ENCODE assay signal across 1 cellular context in genomic region chr22:36977947-36978660, GRCh38.
A peak's percentile ranks its signal among the peaks of the same experiment; 100 is the strongest.
TF ChIP-seq lines count a peak whose summit lies in the region.

No MANE protein-coding gene starts in this region.

TF ChIP-seq in HEK293, 187 proteins besides CTCF, POLR2A, EP300 and RAD21 (continued from another document):
- TF ChIP-seq ZNF335 (tag by site-specific recombination; conservative IDR thresholded peaks at IDR 0.05) = peak; percentile 72
- no peak for TF ChIP-seq KLF10 (tag by site-specific recombination; IDR thresholded peaks at IDR 0.05)
- TF ChIP-seq PRDM10 (tag by site-specific recombination; IDR thresholded peaks at IDR 0.05) = peak; percentile 27
- peak; percentile 98; the same call in 1 of the 2 replicates for TF ChIP-seq ZNF610 (tag by site-specific recombination; IDR thresholded peaks at IDR 0.05; ENCODE audit: borderline replicate concordance)
- TF ChIP-seq KLF8 (tag by site-specific recombination; IDR thresholded peaks at IDR 0.05) = peak; percentile 73
- TF ChIP-seq ZFP69B (tag by site-specific recombination; IDR thresholded peaks at IDR 0.05) = peak; percentile 53; the same call in 1 of the 2 replicates
- no peak for TF ChIP-seq ZNF837 (tag by site-specific recombination; IDR thresholded peaks at IDR 0.05)
- peak; percentile 40; the same call in 1 of the 2 replicates for TF ChIP-seq KLF17 (tag by site-specific recombination; IDR thresholded peaks at IDR 0.05)
- TF ChIP-seq ZNF645 (tag by site-specific recombination; IDR thresholded peaks at IDR 0.05) = no peak
- TF ChIP-seq ELK4 (IDR thresholded peaks at IDR 0.05; ENCODE audit: borderline replicate concordance, low read depth, low read length) = peak; percentile 78
- TF ChIP-seq ZNF518A (tag by site-specific recombination; conservative IDR thresholded peaks at IDR 0.05; ENCODE audit: low read depth) = no peak
- TF ChIP-seq HOXA7 (CRISPR knock-in tag; IDR thresholded peaks at IDR 0.05; ENCODE audit: borderline replicate concordance) = no peak
- TF ChIP-seq ZEB2 (tag by site-specific recombination; IDR thresholded peaks at IDR 0.05) = peak; percentile 16; the same call in 1 of the 2 replicates
- peak; percentile 33; the same call in 1 of the 2 replicates for TF ChIP-seq ZXDB (tag by site-specific recombination; IDR thresholded peaks at IDR 0.05)
- peak; percentile 85 for TF ChIP-seq KLF9 (tag by site-specific recombination; IDR thresholded peaks at IDR 0.05; ENCODE audit: low read depth)
- TF ChIP-seq SP2 (tag by site-specific recombination; IDR thresholded peaks at IDR 0.05) = peak; percentile 72
- no peak for TF ChIP-seq ZNF664 (tag by site-specific recombination; IDR thresholded peaks at IDR 0.05)
- no peak for TF ChIP-seq ZNF571 (tag by site-specific recombination; IDR thresholded peaks at IDR 0.05)
- peak; percentile 74 for TF ChIP-seq SP3 (tag by site-specific recombination; IDR thresholded peaks at IDR 0.05)
- peak; percentile 89 for TF ChIP-seq ZBTB17 (tag by site-specific recombination; IDR thresholded peaks at IDR 0.05)
- peak; percentile 72 for TF ChIP-seq ZNF629 (tag by site-specific recombination; IDR thresholded peaks at IDR 0.05)
- TF ChIP-seq ZNF530 (tag by site-specific recombination; IDR thresholded peaks at IDR 0.05; ENCODE audit: low read depth) = no peak
